Comparison of ENCODE assay signal across 1 cellular context in genomic region chr7:21430575-21430954, GRCh38.
TF ChIP-seq lines count a peak whose summit lies in the region.

No MANE protein-coding gene starts in this region.

TF ChIP-seq in SK-N-SH treated with all-trans-retinoic acid at 6 μM for 48 hours, 23 proteins besides CTCF, POLR2A, EP300 and RAD21 (continued from another document):
- no peak for TF ChIP-seq ZC3H10 (CRISPR knock-in tag; IDR thresholded peaks at IDR 0.05)
- TF ChIP-seq ZNF70 (CRISPR knock-in tag; IDR thresholded peaks at IDR 0.05) = no peak
- TF ChIP-seq CSRNP3 (CRISPR knock-in tag; IDR thresholded peaks at IDR 0.05) = no peak
- TF ChIP-seq TCF4 (CRISPR knock-in tag; IDR thresholded peaks at IDR 0.05; ENCODE audit: borderline replicate concordance) = no peak
- TF ChIP-seq POU6F1 (CRISPR knock-in tag; IDR thresholded peaks at IDR 0.05; ENCODE audit: borderline replicate concordance, low read depth) = no peak
